Comparison of ENCODE assay signal across 1 cellular context in the genomic region with DNA sequence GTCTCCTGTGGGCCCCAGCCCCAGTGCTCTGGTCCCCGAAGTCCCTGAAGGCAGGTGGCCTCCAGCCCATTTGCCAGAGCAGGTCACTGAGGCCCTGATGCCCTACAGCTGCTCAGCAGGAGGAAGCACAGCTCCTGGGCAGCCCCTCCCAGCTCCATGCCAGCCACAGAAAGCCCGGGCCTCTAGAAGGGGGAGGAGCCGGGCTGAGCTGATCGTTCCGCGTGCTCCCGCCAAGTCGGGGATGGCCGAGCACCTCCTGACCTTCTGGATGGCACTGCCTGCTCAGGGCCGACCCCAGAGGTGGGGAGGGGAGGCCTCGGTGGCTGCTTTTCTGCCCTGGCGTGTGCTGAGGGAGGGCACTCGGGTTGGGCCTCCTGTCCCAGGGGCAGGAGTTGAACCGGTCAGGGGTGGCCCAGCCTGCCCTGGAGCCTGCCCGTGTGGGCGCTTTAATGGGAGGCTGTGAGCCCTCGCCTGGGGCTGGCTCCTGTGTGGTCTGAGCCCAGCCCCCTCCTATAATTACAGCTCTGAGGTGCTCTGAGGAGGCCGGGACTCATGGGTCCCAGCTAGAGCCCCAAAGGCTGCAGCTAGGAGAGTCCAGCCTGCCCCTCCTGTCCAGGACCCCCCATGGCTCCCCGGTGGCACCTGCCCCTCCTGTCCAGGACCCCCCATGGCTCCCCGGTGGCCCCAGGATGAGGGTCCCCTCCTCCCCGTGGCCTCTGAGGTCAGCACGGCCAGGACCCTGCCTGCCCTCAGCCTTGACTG.
TF ChIP-seq lines count a peak whose summit lies in the region.

No MANE protein-coding gene starts in this region.

TF ChIP-seq in HCT116, 20 proteins besides CTCF, POLR2A, EP300 and RAD21 (continued from another document):
- TF ChIP-seq FOSL1 (IDR thresholded peaks at IDR 0.05; ENCODE audit: low read depth): no peak
TF ChIP-seq in HCT116: peak in this region for 0.
